In genomic region chr12:92987362-92987761, GRCh38 we compare ENCODE assay signal across 8 cellular contexts. TPM values are rescaled to one million over a fixed set of nuclear protein-coding genes. Genes with fewer than 3 reads are reported as not detected.
DNase-seq lines count a peak whose midpoint lies in the region; ATAC-seq and TF ChIP-seq lines count a peak whose summit lies in the region.

No MANE protein-coding gene starts in this region.

- WGBS in heart left ventricle, 4 donors: 2 to 3% (median 2%) methylated on average over 3 of the region's 3 CpGs

- no peak for TF ChIP-seq POLR2A in heart left ventricle (IDR thresholded peaks at IDR 0.05)

- peak overlapping the region in 1 of 12 donors; percentile 4 for H3K4me3 ChIP-seq in heart left ventricle

- TF ChIP-seq CTCF in heart left ventricle (IDR thresholded peaks at IDR 0.05): peak; percentile 40 to 78 (median 64)

- no peaks in the 10 kb centered on the region for H3K27me3 ChIP-seq in heart left ventricle

- no peaks in the 10 kb centered on the region for H3K27me3 Mint-ChIP-seq in activated naive CD8-positive, alpha-beta T cell treated with anti-CD3 and anti-CD28 coated beads, Interleukin-2, amount 50 U/mL, for 24 hours

- no peaks in the 10 kb centered on the region for H3K36me3 ChIP-seq in heart left ventricle

- H3K4me1 Mint-ChIP-seq in activated naive CD8-positive, alpha-beta T cell treated with anti-CD3 and anti-CD28 coated beads, Interleukin-2, amount 50 U/mL, for 24 hours: peaks cover 45% of the 10 kb centered on the region

- H3K9me3 Mint-ChIP-seq in activated naive CD8-positive, alpha-beta T cell treated with anti-CD3 and anti-CD28 coated beads, Interleukin-2, amount 50 U/mL, for 24 hours: no peaks in the 10 kb centered on the region

- DNase-seq in activated gamma-delta T cell treated with Interleukin-2 at 50 U/mL for 16 hours: peak; percentile 5
- no peak for DNase-seq in activated gamma-delta T cell (lab: John Stamatoyannopoulos, UW)
- DNase-seq in NCI-H345 treated with DMSO at 0.1 percent for 48 hours (lab: John Stamatoyannopoulos, UW; ENCODE audit: unreplicated experiment): peak; percentile 25
- no peak for DNase-seq in activated naive CD8-positive, alpha-beta T cell treated with anti-CD3 and anti-CD28 coated beads, Interleukin-2, amount 50 U/mL, for 24 hours
- peak in 1 of 5 donors; percentile 21 for DNase-seq in heart left ventricle
- DNase-seq in putamen (ENCODE audit: low spot score): peak; percentile 73
- DNase-seq in activated CD4-positive, CD25-positive, alpha-beta regulatory T cell (lab: John Stamatoyannopoulos, UW): no peak

- intact Hi-C loops in heart left ventricle (cut with DNase I): loop anchor here (1.0 to 10.0 kb wide), 12 partner anchors 40 to 1117 kb away; no protein-coding TSS in a partner anchor

- H3K4me3 Mint-ChIP-seq in activated naive CD8-positive, alpha-beta T cell treated with anti-CD3 and anti-CD28 coated beads, Interleukin-2, amount 50 U/mL, for 24 hours: peak overlapping the region; percentile 13

- no peaks in the 10 kb centered on the region for H3K36me3 Mint-ChIP-seq in activated naive CD8-positive, alpha-beta T cell treated with anti-CD3 and anti-CD28 coated beads, Interleukin-2, amount 50 U/mL, for 24 hours (ENCODE audit: low read depth)

- H3K27ac Mint-ChIP-seq in activated naive CD8-positive, alpha-beta T cell treated with anti-CD3 and anti-CD28 coated beads, Interleukin-2, amount 50 U/mL, for 24 hours: peak overlapping the region; percentile 75

- peak overlapping the region in 11 of 12 donors; percentile 10 to 79 (median 59) for H3K27ac ChIP-seq in heart left ventricle

- peaks cover 0 to 9% (median 0%) of the 10 kb centered on the region in 12 donors for H3K9me3 ChIP-seq in heart left ventricle

- peak; percentile 17 for ATAC-seq in HG03060 (IDR thresholded peaks at IDR 0.05; ENCODE audit: low read depth, unreplicated experiment)
- no peak for ATAC-seq in activated naive CD8-positive, alpha-beta T cell treated with anti-CD3 and anti-CD28 coated beads, Interleukin-2, amount 50 U/mL, for 24 hours
- peak; percentile 59 to 86 (median 76) for ATAC-seq in heart left ventricle

- H3K4me1 ChIP-seq in heart left ventricle: peaks cover 0 to 20% (median 6%) of the 10 kb centered on the region in 12 donors

RNA-seq across cellular contexts. Expression of gene EEA1, which starts 58.3 kb away (rescaled TPM):
- 10 to 100 TPM; 14.5 to 45.5 (median 29.9) TPM for total RNA-seq in heart left ventricle
- polyA plus RNA-seq in heart left ventricle: 1 to 10 TPM; 5.1 to 5.5 TPM

Comparison
In these comparisons a context has a peak if more than half of its experiments do, and no peak if none do; other contexts are left out.
1. DNase-seq: peak in activated gamma-delta T cell treated with Interleukin-2 at 50 U/mL for 16 hours (single experiment), NCI-H345 treated with DMSO at 0.1 percent for 48 hours (single experiment) and putamen (single experiment); none in activated gamma-delta T cell (single experiment), activated naive CD8-positive, alpha-beta T cell treated with anti-CD3 and anti-CD28 coated beads, Interleukin-2, amount 50 U/mL, for 24 hours (single experiment) and activated CD4-positive, CD25-positive, alpha-beta regulatory T cell (0 of 4).